Comparison of ENCODE assay signal across 17 cellular contexts in genomic region chr21:19844334-19844733, GRCh38.
DNase-seq lines count a peak whose midpoint lies in the region; ATAC-seq, FAIRE-seq and TF ChIP-seq lines count a peak whose summit lies in the region.
"Had no signal": no experiment of that assay in that cellular context is flagged by ENCODE, and none has a peak within 500 bp of the region (broad histone marks: within the 10 kb centered on the region; RNA-seq: fewer than 3 reads in every experiment).

No MANE protein-coding gene starts in this region.

- H3K4me1 ChIP-seq in left ventricle myocardium inferior (no peaks in the 10 kb centered on the region), endothelial cell of umbilical vein (ENCODE audit: control insufficient read depth, extremely low read depth, insufficient read depth, low read length) (no peaks in the 10 kb centered on the region), pancreas (no peaks in the 10 kb centered on the region)
- H3K4me1 ChIP-seq: BLaER1, HAP-1 had no signal

- DNase-seq in Right ventricle myocardium inferior (ENCODE audit: missing footprints) (no peak), left ventricle myocardium inferior (no peak), NCI-H1105 (lab: John Stamatoyannopoulos, UW) (peak; percentile 1), NCI-H446 treated with DMSO at 0.1 percent for 48 hours (lab: John Stamatoyannopoulos, UW) (peak; percentile 86), endothelial cell of umbilical vein (ENCODE audit: low read depth, low spot score) (no peak), pancreas (no peak), ecto neural progenitor cell (ENCODE audit: low spot score) (no peak)
- DNase-seq: 8988T; CD4-positive, alpha-beta memory T cell; GM23248 had no signal

- no peak overlapping the region for H3K27ac ChIP-seq in left ventricle myocardium inferior (replicated peaks)
- no peak overlapping the region for H3K27ac ChIP-seq in endothelial cell of umbilical vein (ENCODE audit: insufficient read depth, low read depth, low read length)
- H3K27ac ChIP-seq in pancreas, result no peak overlapping the region
- H3K27ac ChIP-seq: BLaER1, GM23248, HL-60 had no signal

- CTCF ChIA-PET in endothelial cell of umbilical vein (lab: Charles Lee), result no interaction called here

- H3K79me2 ChIP-seq in endothelial cell of umbilical vein (ENCODE audit: control insufficient read depth, insufficient read depth, low read length), result no peaks in the 10 kb centered on the region

- POLR2A ChIA-PET in endothelial cell of umbilical vein (lab: Charles Lee), result no interaction called here

- intact Hi-C loops in Right ventricle myocardium inferior (cut with DNase I) (no loop called here), left ventricle myocardium inferior (cut with micrococcal nuclease) (no loop called here), endothelial cell of umbilical vein (cut with micrococcal nuclease) (no loop called here), pancreas (cut with DNase I) (no loop called here)

- dilution Hi-C loops in endothelial cell of umbilical vein (cut with MboI; ENCODE audit: extremely low pct_ligation_motif_present, low sequenced_read_pairs), result no loop called here

- no peaks in the 10 kb centered on the region for H3K36me3 ChIP-seq in left ventricle myocardium inferior
- no peaks in the 10 kb centered on the region for H3K36me3 ChIP-seq in endothelial cell of umbilical vein (ENCODE audit: control insufficient read depth in 2 of 2, extremely low read depth in 1 of 2, insufficient read depth in 2 of 2, low read length in 2 of 2)
- H3K36me3 ChIP-seq in pancreas, result no peaks in the 10 kb centered on the region
- H3K36me3 ChIP-seq: BLaER1, HAP-1 had no signal

- H3K9me3 ChIP-seq in left ventricle myocardium inferior (replicated peaks) (no peaks in the 10 kb centered on the region), endothelial cell of umbilical vein (replicated peaks; ENCODE audit: control insufficient read depth, insufficient read depth, low read length) (no peaks in the 10 kb centered on the region), pancreas (no peaks in the 10 kb centered on the region)
- H3K9me3 ChIP-seq: BLaER1, HAP-1 had no signal

- H3K9ac ChIP-seq in endothelial cell of umbilical vein (replicated peaks; ENCODE audit: extremely low read depth, insufficient read depth, low read length), result no peak overlapping the region
- H3K9ac ChIP-seq: BLaER1, GM23248 had no signal

- no peak overlapping the region for H2AFZ ChIP-seq in endothelial cell of umbilical vein (ENCODE audit: low read depth, low read length)
- H2AFZ ChIP-seq: GM23248 had no signal

- FAIRE-seq in endothelial cell of umbilical vein (lab: Jason Lieb, UNC) (peak; percentile 60), pancreas (lab: Jason Lieb, UNC) (no peak)
- FAIRE-seq: G401.6, GM12891, GM19239 had no signal

- no peak for TF ChIP-seq POLR2A in endothelial cell of umbilical vein (IDR thresholded peaks at IDR 0.05; ENCODE audit: low read depth, low read length)

- WGBS in pancreas, 2 donors, result 48 to 55% methylated on average over 2 of the region's 2 CpGs

- H3K27me3 ChIP-seq in left ventricle myocardium inferior (ENCODE audit: low read depth) (no peaks in the 10 kb centered on the region), endothelial cell of umbilical vein (ENCODE audit: control insufficient read depth in 2 of 2, insufficient read depth in 2 of 2, low read length in 2 of 2) (no peaks in the 10 kb centered on the region), pancreas (no peaks in the 10 kb centered on the region)
- H3K27me3 ChIP-seq: BLaER1 had no signal

- H3K4me2 ChIP-seq in endothelial cell of umbilical vein (ENCODE audit: insufficient read depth, low read length), result no peak overlapping the region
- H3K4me2 ChIP-seq: BLaER1 had no signal

- no peak overlapping the region for H3K4me3 ChIP-seq in left ventricle myocardium inferior
- no peak overlapping the region for H3K4me3 ChIP-seq in endothelial cell of umbilical vein (replicated peaks in 1 of 3; ENCODE audit: insufficient read depth in 1 of 3, low read depth in 1 of 3, low read length in 3 of 3)
- no peak overlapping the region for H3K4me3 ChIP-seq in pancreas
- H3K4me3 ChIP-seq: BLaER1, GM23248, HAP-1 had no signal

- BruUV-seq in endothelial cell of umbilical vein (replicated peaks; lab: Mats Ljungman, UMichigan), result no TSS peak

- no peaks in the 10 kb centered on the region for H3K9me1 ChIP-seq in endothelial cell of umbilical vein (replicated peaks; ENCODE audit: control insufficient read depth, extremely low read depth, insufficient read depth, low read length)

- ATAC-seq in Right ventricle myocardium inferior (peak; percentile 70), pancreas (no peak), SK-N-SH treated with all-trans-retinoic acid at 6 μM for 48 hours (no peak)

- no peaks in the 10 kb centered on the region for H4K20me1 ChIP-seq in endothelial cell of umbilical vein (replicated peaks; ENCODE audit: control insufficient read depth, extremely low read depth, insufficient read depth, low read length)
- H4K20me1 ChIP-seq: BLaER1 had no signal

- TF ChIP-seq CTCF in left ventricle myocardium inferior (IDR thresholded peaks at IDR 0.05; ENCODE audit: borderline replicate concordance) (no peak), endothelial cell of umbilical vein (IDR thresholded peaks at IDR 0.05; ENCODE audit: extremely low read depth in 1 of 2, insufficient read depth in 1 of 2, low read depth in 1 of 2, low read length in 2 of 2) (no peak), pancreas (IDR thresholded peaks at IDR 0.05) (no peak)

TF ChIP-seq in endothelial cell of umbilical vein, 7 proteins besides CTCF, POLR2A, EP300 and RAD21:
- TF ChIP-seq POLR2AphosphoS5 (IDR thresholded peaks at IDR 0.05; ENCODE audit: insufficient read depth, low read depth, low read length) (no peak), MAX (IDR thresholded peaks at IDR 0.05; ENCODE audit: insufficient read depth, insufficient read length) (no peak), GATA2 (IDR thresholded peaks at IDR 0.05; ENCODE audit: insufficient read depth, insufficient read length, low read depth, low read length) (no peak), FOS (IDR thresholded peaks at IDR 0.05; ENCODE audit: borderline replicate concordance, insufficient read depth, low read length) (no peak), JUN (IDR thresholded peaks at IDR 0.05; ENCODE audit: borderline replicate concordance, insufficient read depth, insufficient read length, low read depth) (no peak), MYC (IDR thresholded peaks at IDR 0.05; ENCODE audit: low read depth, low read length) (no peak), EZH2 (IDR thresholded peaks at IDR 0.05; ENCODE audit: borderline replicate concordance, low read depth, low read length, severe bottlenecking) (no peak)

TF ChIP-seq in SK-N-SH treated with all-trans-retinoic acid at 6 μM for 48 hours, 23 proteins besides CTCF, POLR2A, EP300 and RAD21:
- no peak for TF ChIP-seq CSDC2 (CRISPR knock-in tag; IDR thresholded peaks at IDR 0.05)
- no peak for TF ChIP-seq POU6F1 (CRISPR knock-in tag; IDR thresholded peaks at IDR 0.05; ENCODE audit: borderline replicate concordance, low read depth)
- TF ChIP-seq CSRNP3 (CRISPR knock-in tag; IDR thresholded peaks at IDR 0.05), result no peak
- TF ChIP-seq BACH2 (CRISPR knock-in tag; IDR thresholded peaks at IDR 0.05; ENCODE audit: borderline replicate concordance), result no peak
- no peak for TF ChIP-seq TOX (CRISPR knock-in tag; IDR thresholded peaks at IDR 0.05; ENCODE audit: borderline replicate concordance)

Comparison
In these comparisons a context has a peak if more than half of its experiments do, and no peak if none do; other contexts are left out.
1. DNase-seq: peak in NCI-H1105 (single experiment) and NCI-H446 treated with DMSO at 0.1 percent for 48 hours (single experiment); none in Right ventricle myocardium inferior (single experiment), left ventricle myocardium inferior (single experiment), endothelial cell of umbilical vein (single experiment), pancreas (0 of 6) and ecto neural progenitor cell (single experiment).